In the genomic region with DNA sequence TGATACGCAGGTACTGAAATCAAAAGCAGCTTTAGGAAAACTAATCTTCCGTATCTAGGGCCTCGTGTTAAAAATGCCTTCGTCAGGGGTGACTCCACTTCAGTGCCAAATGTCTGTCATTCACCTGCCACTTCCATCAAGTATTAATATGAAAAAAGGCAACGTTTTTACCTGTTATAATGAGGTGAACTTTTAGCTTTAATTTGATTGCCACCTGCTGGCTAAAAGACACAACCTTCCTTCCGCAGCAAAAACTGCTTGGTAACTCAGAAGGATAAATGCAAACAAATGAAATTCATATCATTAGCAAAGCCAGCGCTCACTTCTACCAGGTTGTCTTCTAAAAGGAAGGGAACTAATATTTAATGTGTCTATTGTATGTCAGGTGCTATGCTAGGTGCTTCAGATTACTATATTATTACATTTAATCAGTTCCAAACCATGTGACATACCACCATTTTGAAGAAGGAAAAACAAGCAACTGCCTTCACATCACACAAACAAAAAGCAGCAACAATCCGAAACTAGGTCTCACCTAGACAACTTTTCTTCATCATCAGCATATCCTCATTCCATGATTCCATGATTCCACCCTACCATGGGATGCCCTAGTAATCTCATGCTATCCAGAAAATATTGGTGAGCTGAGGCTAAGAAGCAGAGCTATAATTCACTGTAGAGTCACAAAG, we compare ENCODE assay signal across 1 cellular context.
A peak's percentile ranks its signal among the peaks of the same experiment; 100 is the strongest.
TF ChIP-seq lines count a peak whose summit lies in the region.

No MANE protein-coding gene starts in this region.

TF ChIP-seq in HepG2, 621 proteins besides CTCF, POLR2A, EP300 and RAD21 (continued from another document and continues in another):
- TF ChIP-seq AHDC1 (CRISPR knock-in tag; IDR thresholded peaks at IDR 0.05; ENCODE audit: borderline replicate concordance), result no peak
- TF ChIP-seq SIX1 (CRISPR knock-in tag; IDR thresholded peaks at IDR 0.05; ENCODE audit: borderline replicate concordance), result 0 out of 2 replicates have a peak, but pooled peaks have one; percentile 28
- TF ChIP-seq RCOR2 (CRISPR knock-in tag; IDR thresholded peaks at IDR 0.05), result 0 out of 2 replicates have a peak, but pooled peaks have one; percentile 13
- 0 out of 4 replicates have a peak, but pooled peaks of 1 of the 2 experiments have one; percentile 26 for TF ChIP-seq KLF16 (CRISPR knock-in tag; IDR thresholded peaks at IDR 0.05)
- TF ChIP-seq ATF5 (CRISPR knock-in tag; IDR thresholded peaks at IDR 0.05; ENCODE audit: low read depth), result no peak
- no peak for TF ChIP-seq NR2F1 (CRISPR knock-in tag; IDR thresholded peaks at IDR 0.05)
- no peak for TF ChIP-seq ZNF605 (CRISPR knock-in tag; IDR thresholded peaks at IDR 0.05)
- no peak for TF ChIP-seq ZNF83 (CRISPR knock-in tag; IDR thresholded peaks at IDR 0.05; ENCODE audit: borderline replicate concordance)
- TF ChIP-seq, protein P1, sequence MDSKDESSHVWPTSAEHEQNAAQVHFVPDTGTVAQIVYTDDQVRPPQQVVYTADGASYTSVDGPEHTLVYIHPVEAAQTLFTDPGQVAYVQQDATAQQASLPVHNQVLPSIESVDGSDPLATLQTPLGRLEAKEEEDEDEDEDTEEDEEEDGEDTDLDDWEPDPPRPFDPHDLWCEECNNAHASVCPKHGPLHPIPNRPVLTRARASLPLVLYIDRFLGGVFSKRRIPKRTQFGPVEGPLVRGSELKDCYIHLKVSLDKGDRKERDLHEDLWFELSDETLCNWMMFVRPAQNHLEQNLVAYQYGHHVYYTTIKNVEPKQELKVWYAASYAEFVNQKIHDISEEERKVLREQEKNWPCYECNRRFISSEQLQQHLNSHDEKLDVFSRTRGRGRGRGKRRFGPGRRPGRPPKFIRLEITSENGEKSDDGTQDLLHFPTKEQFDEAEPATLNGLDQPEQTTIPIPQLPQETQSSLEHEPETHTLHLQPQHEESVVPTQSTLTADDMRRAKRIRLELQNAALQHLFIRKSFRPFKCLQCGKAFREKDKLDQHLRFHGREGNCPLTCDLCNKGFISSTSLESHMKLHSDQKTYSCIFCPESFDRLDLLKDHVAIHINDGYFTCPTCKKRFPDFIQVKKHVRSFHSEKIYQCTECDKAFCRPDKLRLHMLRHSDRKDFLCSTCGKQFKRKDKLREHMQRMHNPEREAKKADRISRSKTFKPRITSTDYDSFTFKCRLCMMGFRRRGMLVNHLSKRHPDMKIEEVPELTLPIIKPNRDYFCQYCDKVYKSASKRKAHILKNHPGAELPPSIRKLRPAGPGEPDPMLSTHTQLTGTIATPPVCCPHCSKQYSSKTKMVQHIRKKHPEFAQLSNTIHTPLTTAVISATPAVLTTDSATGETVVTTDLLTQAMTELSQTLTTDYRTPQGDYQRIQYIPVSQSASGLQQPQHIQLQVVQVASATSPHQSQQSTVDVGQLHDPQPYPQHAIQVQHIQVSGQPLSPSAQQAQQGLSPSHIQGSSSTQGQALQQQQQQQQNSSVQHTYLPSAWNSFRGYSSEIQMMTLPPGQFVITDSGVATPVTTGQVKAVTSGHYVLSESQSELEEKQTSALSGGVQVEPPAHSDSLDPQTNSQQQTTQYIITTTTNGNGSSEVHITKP (CRISPR knock-in tag; IDR thresholded peaks at IDR 0.05; ENCODE audit: low read depth), result no peak
- no peak for TF ChIP-seq ZNF570 (CRISPR knock-in tag; IDR thresholded peaks at IDR 0.05; ENCODE audit: borderline replicate concordance)
- no peak for TF ChIP-seq ZNF557 (CRISPR knock-in tag; IDR thresholded peaks at IDR 0.05)
- TF ChIP-seq, protein P2, sequence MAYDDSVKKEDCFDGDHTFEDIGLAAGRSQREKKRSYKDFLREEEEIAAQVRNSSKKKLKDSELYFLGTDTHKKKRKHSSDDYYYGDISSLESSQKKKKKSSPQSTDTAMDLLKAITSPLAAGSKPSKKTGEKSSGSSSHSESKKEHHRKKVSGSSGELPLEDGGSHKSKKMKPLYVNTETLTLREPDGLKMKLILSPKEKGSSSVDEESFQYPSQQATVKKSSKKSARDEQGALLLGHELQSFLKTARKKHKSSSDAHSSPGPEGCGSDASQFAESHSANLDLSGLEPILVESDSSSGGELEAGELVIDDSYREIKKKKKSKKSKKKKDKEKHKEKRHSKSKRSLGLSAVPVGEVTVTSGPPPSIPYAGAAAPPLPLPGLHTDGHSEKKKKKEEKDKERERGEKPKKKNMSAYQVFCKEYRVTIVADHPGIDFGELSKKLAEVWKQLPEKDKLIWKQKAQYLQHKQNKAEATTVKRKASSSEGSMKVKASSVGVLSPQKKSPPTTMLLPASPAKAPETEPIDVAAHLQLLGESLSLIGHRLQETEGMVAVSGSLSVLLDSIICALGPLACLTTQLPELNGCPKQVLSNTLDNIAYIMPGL (CRISPR knock-in tag; IDR thresholded peaks at IDR 0.05; ENCODE audit: borderline replicate concordance in 1 of 2, low read depth in 1 of 2), result peak; percentile 44 to 48; a peak in 1 of 4 replicates
- TF ChIP-seq, protein P3, sequence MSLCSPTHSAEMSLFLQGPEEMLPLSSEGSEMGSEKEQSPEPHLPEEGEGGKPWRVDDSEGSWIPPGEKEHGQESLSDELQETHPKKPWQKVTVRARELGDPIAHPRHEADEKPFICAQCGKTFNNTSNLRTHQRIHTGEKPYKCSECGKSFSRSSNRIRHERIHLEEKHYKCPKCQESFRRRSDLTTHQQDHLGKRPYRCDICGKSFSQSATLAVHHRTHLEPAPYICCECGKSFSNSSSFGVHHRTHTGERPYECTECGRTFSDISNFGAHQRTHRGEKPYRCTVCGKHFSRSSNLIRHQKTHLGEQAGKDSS (CRISPR knock-in tag; IDR thresholded peaks at IDR 0.05; ENCODE audit: borderline replicate concordance, low read depth), result 0 out of 2 replicates have a peak, but pooled peaks have one; percentile 46
- TF ChIP-seq MIXL1 (CRISPR knock-in tag; IDR thresholded peaks at IDR 0.05), result peak; percentile 90
- no peak for TF ChIP-seq NBN (conservative IDR thresholded peaks at IDR 0.05)
- no peak for TF ChIP-seq PRPF4 (IDR thresholded peaks at IDR 0.05; ENCODE audit: low read depth, low read length, poor library complexity, severe bottlenecking)
- no peak for TF ChIP-seq ZNF704 (CRISPR knock-in tag; IDR thresholded peaks at IDR 0.05; ENCODE audit: borderline replicate concordance)
- TF ChIP-seq, protein P4, sequence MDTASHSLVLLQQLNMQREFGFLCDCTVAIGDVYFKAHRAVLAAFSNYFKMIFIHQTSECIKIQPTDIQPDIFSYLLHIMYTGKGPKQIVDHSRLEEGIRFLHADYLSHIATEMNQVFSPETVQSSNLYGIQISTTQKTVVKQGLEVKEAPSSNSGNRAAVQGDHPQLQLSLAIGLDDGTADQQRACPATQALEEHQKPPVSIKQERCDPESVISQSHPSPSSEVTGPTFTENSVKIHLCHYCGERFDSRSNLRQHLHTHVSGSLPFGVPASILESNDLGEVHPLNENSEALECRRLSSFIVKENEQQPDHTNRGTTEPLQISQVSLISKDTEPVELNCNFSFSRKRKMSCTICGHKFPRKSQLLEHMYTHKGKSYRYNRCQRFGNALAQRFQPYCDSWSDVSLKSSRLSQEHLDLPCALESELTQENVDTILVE (CRISPR knock-in tag; IDR thresholded peaks at IDR 0.05), result 0 out of 2 replicates have a peak, but pooled peaks have one; percentile 48
- no peak for TF ChIP-seq ZNF33A (CRISPR knock-in tag; IDR thresholded peaks at IDR 0.05; ENCODE audit: borderline replicate concordance)
- no peak for TF ChIP-seq ZNF816 (CRISPR knock-in tag; IDR thresholded peaks at IDR 0.05; ENCODE audit: borderline replicate concordance)
- no peak for TF ChIP-seq ZNF292 (CRISPR knock-in tag; IDR thresholded peaks at IDR 0.05; ENCODE audit: borderline replicate concordance, low read depth)
- TF ChIP-seq, protein P5, sequence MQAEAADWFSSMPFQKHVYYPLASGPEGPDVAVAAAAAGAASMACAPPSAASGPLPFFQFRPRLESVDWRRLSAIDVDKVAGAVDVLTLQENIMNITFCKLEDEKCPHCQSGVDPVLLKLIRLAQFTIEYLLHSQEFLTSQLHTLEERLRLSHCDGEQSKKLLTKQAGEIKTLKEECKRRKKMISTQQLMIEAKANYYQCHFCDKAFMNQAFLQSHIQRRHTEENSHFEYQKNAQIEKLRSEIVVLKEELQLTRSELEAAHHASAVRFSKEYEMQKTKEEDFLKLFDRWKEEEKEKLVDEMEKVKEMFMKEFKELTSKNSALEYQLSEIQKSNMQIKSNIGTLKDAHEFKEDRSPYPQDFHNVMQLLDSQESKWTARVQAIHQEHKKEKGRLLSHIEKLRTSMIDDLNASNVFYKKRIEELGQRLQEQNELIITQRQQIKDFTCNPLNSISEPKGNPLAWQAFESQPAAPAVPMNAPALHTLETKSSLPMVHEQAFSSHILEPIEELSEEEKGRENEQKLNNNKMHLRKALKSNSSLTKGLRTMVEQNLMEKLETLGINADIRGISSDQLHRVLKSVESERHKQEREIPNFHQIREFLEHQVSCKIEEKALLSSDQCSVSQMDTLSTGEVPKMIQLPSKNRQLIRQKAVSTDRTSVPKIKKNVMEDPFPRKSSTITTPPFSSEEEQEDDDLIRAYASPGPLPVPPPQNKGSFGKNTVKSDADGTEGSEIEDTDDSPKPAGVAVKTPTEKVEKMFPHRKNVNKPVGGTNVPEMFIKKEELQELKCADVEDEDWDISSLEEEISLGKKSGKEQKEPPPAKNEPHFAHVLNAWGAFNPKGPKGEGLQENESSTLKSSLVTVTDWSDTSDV (CRISPR knock-in tag; IDR thresholded peaks at IDR 0.05), result no peak
- no peak for TF ChIP-seq AGO1 (IDR thresholded peaks at IDR 0.05; ENCODE audit: low read depth, low read length, poor library complexity, severe bottlenecking)
- TF ChIP-seq LBX2 (CRISPR knock-in tag; IDR thresholded peaks at IDR 0.05; ENCODE audit: borderline replicate concordance), result no peak
- TF ChIP-seq ZNF569 (CRISPR knock-in tag; IDR thresholded peaks at IDR 0.05; ENCODE audit: borderline replicate concordance), result no peak
- no peak for TF ChIP-seq ZBTB49 (CRISPR knock-in tag; IDR thresholded peaks at IDR 0.05; ENCODE audit: borderline replicate concordance)
- TF ChIP-seq MAFK (conservative IDR thresholded peaks at IDR 0.05 in 1 of 2, IDR thresholded peaks at IDR 0.05 in 1 of 2; ENCODE audit: low read length in 2 of 2), result peak; percentile 3 to 11; a peak in 2 of 4 replicates
- no peak for TF ChIP-seq MEIS1 (CRISPR knock-in tag; IDR thresholded peaks at IDR 0.05; ENCODE audit: borderline replicate concordance)
- no peak for TF ChIP-seq CBX1 (IDR thresholded peaks at IDR 0.05; ENCODE audit: low read depth)
- peak; percentile 96 for TF ChIP-seq STAG1 (CRISPR knock-in tag; IDR thresholded peaks at IDR 0.05)
- TF ChIP-seq ZSCAN30 (CRISPR knock-in tag; IDR thresholded peaks at IDR 0.05), result no peak
